2 cellular contexts compared by ENCODE assay signal in the genomic region with DNA sequence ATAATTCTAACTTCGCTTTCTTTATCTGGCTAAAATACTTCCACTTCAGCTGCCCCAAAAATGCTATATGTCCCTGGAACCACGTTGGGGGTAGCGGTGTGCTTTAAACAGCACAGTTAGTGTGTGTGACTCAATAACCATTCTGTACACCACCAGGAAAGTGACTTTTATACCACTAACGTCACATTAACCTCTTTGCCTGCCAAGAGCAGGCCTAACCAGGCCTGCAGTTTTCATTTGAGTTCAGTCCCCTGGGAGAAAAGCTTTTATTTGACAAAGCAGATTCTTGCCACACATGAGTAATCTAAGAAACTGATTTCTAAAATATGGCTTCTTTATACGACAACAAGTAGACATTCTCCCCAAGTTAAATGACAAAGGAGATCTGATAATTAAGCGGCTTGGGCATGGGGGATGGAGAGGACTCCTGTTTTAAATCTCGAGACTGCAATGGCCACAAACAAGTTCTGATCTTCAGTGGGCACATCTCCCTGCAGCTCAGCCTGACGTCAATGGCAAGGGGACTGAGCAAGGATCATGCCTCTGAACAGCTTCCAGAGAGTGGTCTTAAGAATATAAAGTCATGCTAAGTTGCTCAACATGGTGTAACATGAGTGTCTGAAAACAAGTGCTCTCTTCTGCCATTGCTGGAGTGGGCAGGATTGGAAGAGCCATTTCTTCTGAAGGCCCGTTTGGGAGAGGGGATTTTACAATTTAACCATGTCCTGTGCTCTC.
TF ChIP-seq lines count a peak whose summit lies in the region.

No MANE protein-coding gene starts in this region.

TF ChIP-seq in H1, 55 proteins besides CTCF, POLR2A, EP300 and RAD21:
- TF ChIP-seq NANOG (IDR thresholded peaks at IDR 0.05; ENCODE audit: insufficient read depth, low read depth, low read length, poor library complexity, severe bottlenecking) (no peak), CEBPB (IDR thresholded peaks at IDR 0.05; ENCODE audit: low read depth, low read length) (no peak)

TF ChIP-seq in SK-N-SH, 30 proteins besides CTCF, POLR2A, EP300 and RAD21:
- TF ChIP-seq, protein P1, sequence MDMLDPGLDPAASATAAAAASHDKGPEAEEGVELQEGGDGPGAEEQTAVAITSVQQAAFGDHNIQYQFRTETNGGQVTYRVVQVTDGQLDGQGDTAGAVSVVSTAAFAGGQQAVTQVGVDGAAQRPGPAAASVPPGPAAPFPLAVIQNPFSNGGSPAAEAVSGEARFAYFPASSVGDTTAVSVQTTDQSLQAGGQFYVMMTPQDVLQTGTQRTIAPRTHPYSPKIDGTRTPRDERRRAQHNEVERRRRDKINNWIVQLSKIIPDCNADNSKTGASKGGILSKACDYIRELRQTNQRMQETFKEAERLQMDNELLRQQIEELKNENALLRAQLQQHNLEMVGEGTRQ (IDR thresholded peaks at IDR 0.05; ENCODE audit: borderline replicate concordance, low read depth, low read length): no peak
- TF ChIP-seq RXRA (IDR thresholded peaks at IDR 0.05; ENCODE audit: borderline replicate concordance, low read depth): no peak
